In genomic region chr2:70010222-70011111, GRCh38 we compare ENCODE assay signal across 12 cellular contexts. TPM values are rescaled to one million over a fixed set of nuclear protein-coding genes. Genes with fewer than 3 reads are reported as not detected.
DNase-seq lines count a peak whose midpoint lies in the region; ATAC-seq and TF ChIP-seq lines count a peak whose summit lies in the region.
"Had no signal": no experiment of that assay in that cellular context is flagged by ENCODE, and none has a peak within 500 bp of the region (broad histone marks: within the 10 kb centered on the region; RNA-seq: fewer than 3 reads in every experiment).

No MANE protein-coding gene starts in this region.

- no peak overlapping the region for H3K23ac ChIP-seq in trophoblast cell (ENCODE audit: low read length)

- H3K4me3 ChIP-seq in epithelial cell of esophagus (ENCODE audit: low read length): no peak overlapping the region
- no peak overlapping the region for H3K4me3 ChIP-seq in trophoblast cell (ENCODE audit: low read depth, low read length)
- H3K4me3 ChIP-seq: body of pancreas, psoas muscle had no signal

- H2AK5ac ChIP-seq in trophoblast cell (ENCODE audit: low read length): no peak overlapping the region

- peak overlapping the region; percentile 7 for H4K91ac ChIP-seq in trophoblast cell (ENCODE audit: low read depth, low read length)

- no peak overlapping the region for H2BK12ac ChIP-seq in trophoblast cell (ENCODE audit: low read length)

- H2BK5ac ChIP-seq in trophoblast cell (ENCODE audit: low read depth, low read length, poor library complexity): no peak overlapping the region

- no CpG with 5 or more reads among the region's 7 CpGs for WGBS in trophoblast cell (ENCODE audit: extremely low coverage, insufficient coverage, insufficient read length)

- H3K27ac ChIP-seq in trophoblast cell (ENCODE audit: low read depth, low read length): no peak overlapping the region
- H3K27ac ChIP-seq: 22Rv1, body of pancreas, psoas muscle had no signal

- H3K9ac ChIP-seq in trophoblast cell (ENCODE audit: low read length): no peak overlapping the region

- peaks cover 6% of the 10 kb centered on the region for H3K27me3 Mint-ChIP-seq in glutamatergic neuron (ENCODE audit: unreplicated experiment)

- H3K9me3 ChIP-seq in trophoblast cell (ENCODE audit: insufficient read depth, low read depth, low read length): no peaks in the 10 kb centered on the region
- H3K9me3 ChIP-seq: body of pancreas, psoas muscle had no signal

- H3K4me2 ChIP-seq in trophoblast cell (ENCODE audit: low read length): no peak overlapping the region

- no peaks in the 10 kb centered on the region for H3K27me3 ChIP-seq in trophoblast cell (ENCODE audit: insufficient read depth, low read length)
- H3K27me3 ChIP-seq: body of pancreas had no signal

- H3K27ac Mint-ChIP-seq in glutamatergic neuron (ENCODE audit: unreplicated experiment): no peak overlapping the region

- no peaks in the 10 kb centered on the region for H3K4me1 Mint-ChIP-seq in glutamatergic neuron (ENCODE audit: low read depth, unreplicated experiment)

- H2AFZ ChIP-seq in trophoblast cell (ENCODE audit: insufficient read depth, low read length, poor library complexity): no peak overlapping the region

- no peaks in the 10 kb centered on the region for H3K9me3 Mint-ChIP-seq in glutamatergic neuron (ENCODE audit: unreplicated experiment)

- DNase-seq in DMS153 (lab: John Stamatoyannopoulos, UW) (peak; percentile 5), DMS153 treated with DMSO at 0.1 percent for 48 hours (lab: John Stamatoyannopoulos, UW; ENCODE audit: unreplicated experiment) (no peak), NCI-H69 (lab: John Stamatoyannopoulos, UW) (peak; percentile 32), epithelial cell of esophagus (ENCODE audit: low read depth) (peak; percentile 62), trophoblast cell (peak; percentile 12 to 21), glutamatergic neuron (no peak), NCI-H446 (lab: John Stamatoyannopoulos, UW) (no peak)
- DNase-seq: NCI-H510A treated with DMSO at 0.1 percent for 48 hours, psoas muscle had no signal

- H3K4me3 Mint-ChIP-seq in glutamatergic neuron (ENCODE audit: unreplicated experiment): no peak overlapping the region

- no peak overlapping the region for H2BK120ac ChIP-seq in trophoblast cell (ENCODE audit: insufficient read depth, low read length, poor library complexity)

- no peak overlapping the region for H4K12ac ChIP-seq in trophoblast cell (ENCODE audit: low read depth, low read length)

- no peak overlapping the region for H3K18ac ChIP-seq in trophoblast cell (ENCODE audit: low read length)

- no peaks in the 10 kb centered on the region for H3K36me3 ChIP-seq in trophoblast cell (ENCODE audit: control insufficient read depth in 1 of 2, insufficient read depth in 2 of 2, low read length in 2 of 2)

- ATAC-seq in HG03469 (IDR thresholded peaks at IDR 0.05; ENCODE audit: unreplicated experiment): no peak
- ATAC-seq: body of pancreas had no signal

- H3K4me1 ChIP-seq in trophoblast cell (ENCODE audit: control insufficient read depth in 1 of 2, insufficient read depth in 2 of 2, low read length in 2 of 2): peaks cover 0 to 7% of the 10 kb centered on the region in 2 experiments
- H3K4me1 ChIP-seq: body of pancreas, psoas muscle had no signal

- no peaks in the 10 kb centered on the region for H3K79me2 ChIP-seq in trophoblast cell (ENCODE audit: control insufficient read depth, insufficient read depth, low read length, poor library complexity)

- H3K36me3 Mint-ChIP-seq in glutamatergic neuron (ENCODE audit: unreplicated experiment): peaks cover 7% of the 10 kb centered on the region

- H4K8ac ChIP-seq in trophoblast cell (ENCODE audit: low read depth, low read length): no peak overlapping the region

- H3K79me1 ChIP-seq in trophoblast cell (ENCODE audit: low read length): peaks cover 2% of the 10 kb centered on the region

- no peak overlapping the region for H3K4ac ChIP-seq in trophoblast cell (ENCODE audit: low read depth, low read length)

- H3K14ac ChIP-seq in trophoblast cell (ENCODE audit: low read length): no peak overlapping the region

- no peak for TF ChIP-seq CTCF in epithelial cell of esophagus (IDR thresholded peaks at IDR 0.05; ENCODE audit: insufficient read depth, low read depth, low read length, missing control alignments)
- no peak for TF ChIP-seq CTCF in glutamatergic neuron (IDR thresholded peaks at IDR 0.05; ENCODE audit: partially characterized antibody, unreplicated experiment)

RNA-seq across cellular contexts. Expression of gene ASPRV1, which starts 49.0 kb away (rescaled TPM):
- polyA plus RNA-seq in trophoblast cell (2013): 0.16 and 0.22 TPM in 2 replicates
- total RNA-seq in glutamatergic neuron (ENCODE audit: unreplicated experiment): 2.5 TPM

Comparison
In these comparisons a context has a peak if more than half of its experiments do, and no peak if none do; other contexts are left out.
1. DNase-seq: peak in DMS153 (single experiment), NCI-H69 (single experiment), epithelial cell of esophagus (single experiment) and trophoblast cell (2 of 2); none in DMS153 treated with DMSO at 0.1 percent for 48 hours (single experiment), glutamatergic neuron (single experiment) and NCI-H446 (0 of 2).